8 cellular contexts compared by ENCODE assay signal in the genomic region with DNA sequence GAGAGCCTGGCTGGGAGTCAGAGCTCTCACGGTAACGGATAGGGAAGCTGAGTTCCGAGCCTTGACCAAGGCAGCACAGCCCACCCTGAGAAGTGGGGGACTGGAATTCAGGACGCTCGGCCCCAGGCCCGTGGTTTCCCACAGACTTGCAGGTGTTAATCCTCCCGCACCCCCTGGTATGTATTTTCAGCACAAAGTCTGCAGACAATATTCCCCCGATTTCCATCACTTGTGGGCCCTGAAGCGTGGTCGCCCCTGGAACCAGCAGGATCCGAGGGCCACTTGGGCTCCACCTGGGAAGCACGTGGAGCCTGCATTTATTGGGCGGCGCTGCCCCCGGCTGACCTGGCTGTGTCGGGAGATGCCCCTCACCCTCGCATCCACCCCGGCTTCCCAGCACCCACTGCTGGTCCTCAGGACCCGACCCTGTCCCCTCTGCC.
A peak's percentile ranks its signal among the peaks of the same experiment; 100 is the strongest.
DNase-seq lines count a peak whose midpoint lies in the region; ATAC-seq, FAIRE-seq and TF ChIP-seq lines count a peak whose summit lies in the region.

No MANE protein-coding gene starts in this region.

- H3K4me1 Mint-ChIP-seq in activated T-cell treated with anti-CD3 and anti-CD28 coated beads, Interleukin-2, amount 50 U/mL, for 24 hours (ENCODE audit: low read depth), result peaks cover 28% of the 10 kb centered on the region
- H3K4me1 Mint-ChIP-seq in activated T-helper 17 cell treated with anti-CD3 and anti-CD28 coated beads, Interleukin-2, amount 50 U/mL, for 72 hours, result peaks cover 6% of the 10 kb centered on the region

- peak overlapping the region; percentile 77 for H3K27ac Mint-ChIP-seq in activated T-cell treated with anti-CD3 and anti-CD28 coated beads, Interleukin-2, amount 50 U/mL, for 24 hours
- H3K27ac Mint-ChIP-seq in activated T-helper 17 cell treated with anti-CD3 and anti-CD28 coated beads, Interleukin-2, amount 50 U/mL, for 72 hours, result peak overlapping the region; percentile 44

- intact Hi-C loops in kidney (cut with DNase I), result no loop called here

- H3K4me1 ChIP-seq in kidney (ENCODE audit: control insufficient read depth in 1 of 2, insufficient read depth in 1 of 2, low read depth in 1 of 2, low read length in 2 of 2) (peaks cover 8 to 10% of the 10 kb centered on the region in 2 donors), thoracic aorta (ENCODE audit: control insufficient read depth in 1 of 2, low read depth in 2 of 2) (peaks cover 8 to 12% of the 10 kb centered on the region in 2 donors)

- H3K4me3 ChIP-seq in kidney (ENCODE audit: low read length in 2 of 2) (peak overlapping the region; percentile 55 to 64), thoracic aorta (peak overlapping the region; percentile 82)

- no peak for TF ChIP-seq CTCF in kidney (IDR thresholded peaks at IDR 0.05; ENCODE audit: borderline replicate concordance, extremely low read depth, insufficient read depth)
- TF ChIP-seq CTCF in thoracic aorta (IDR thresholded peaks at IDR 0.05), result peak; percentile 45

- no peaks in the 10 kb centered on the region for H3K9me3 Mint-ChIP-seq in activated T-cell treated with anti-CD3 and anti-CD28 coated beads, Interleukin-2, amount 50 U/mL, for 24 hours
- H3K9me3 Mint-ChIP-seq in activated T-helper 17 cell treated with anti-CD3 and anti-CD28 coated beads, Interleukin-2, amount 50 U/mL, for 72 hours, result no peaks in the 10 kb centered on the region

- DNase-seq in activated T-cell treated with anti-CD3 and anti-CD28 coated beads, Interleukin-2, amount 50 U/mL, for 24 hours, result no peak
- DNase-seq in activated T-cell treated with anti-CD3 and anti-CD28 coated beads, Interleukin-2, amount 50 U/mL, for 48 hours, result no peak
- DNase-seq in kidney, result peak; percentile 85
- DNase-seq in thoracic aorta (ENCODE audit: low spot score), result no peak
- no peak for DNase-seq in GOT3 (lab: John Stamatoyannopoulos, UW)
- DNase-seq in foreskin melanocyte, result no peak

- H3K36me3 Mint-ChIP-seq in activated T-cell treated with anti-CD3 and anti-CD28 coated beads, Interleukin-2, amount 50 U/mL, for 24 hours (ENCODE audit: low read depth), result no peaks in the 10 kb centered on the region
- H3K36me3 Mint-ChIP-seq in activated T-helper 17 cell treated with anti-CD3 and anti-CD28 coated beads, Interleukin-2, amount 50 U/mL, for 72 hours (ENCODE audit: low read depth), result no peaks in the 10 kb centered on the region

- peak overlapping the region; percentile 83 for H3K4me3 Mint-ChIP-seq in activated T-cell treated with anti-CD3 and anti-CD28 coated beads, Interleukin-2, amount 50 U/mL, for 24 hours
- peak overlapping the region; percentile 62 for H3K4me3 Mint-ChIP-seq in activated T-helper 17 cell treated with anti-CD3 and anti-CD28 coated beads, Interleukin-2, amount 50 U/mL, for 72 hours

- ATAC-seq in activated T-helper 17 cell treated with anti-CD3 and anti-CD28 coated beads, Interleukin-2, amount 50 U/mL, for 72 hours (replicated peaks), result no peak
- ATAC-seq in thoracic aorta (ENCODE audit: insufficient number of reproducible peaks, low FRiP score, low read depth), result no peak
- no peak for ATAC-seq in GM19455 (IDR thresholded peaks at IDR 0.05; ENCODE audit: unreplicated experiment)

- peak overlapping the region; percentile 73 to 93 for H3K27ac ChIP-seq in kidney (ENCODE audit: low read depth in 2 of 2, low read length in 2 of 2)
- H3K27ac ChIP-seq in thoracic aorta, result peak overlapping the region; percentile 36 to 94

- H3K9me3 ChIP-seq in kidney (ENCODE audit: control insufficient read depth in 1 of 2, low read length in 2 of 2) (no peaks in the 10 kb centered on the region), thoracic aorta (no peaks in the 10 kb centered on the region)

- H3K27me3 Mint-ChIP-seq in activated T-cell treated with anti-CD3 and anti-CD28 coated beads, Interleukin-2, amount 50 U/mL, for 24 hours, result no peaks in the 10 kb centered on the region
- no peaks in the 10 kb centered on the region for H3K27me3 Mint-ChIP-seq in activated T-helper 17 cell treated with anti-CD3 and anti-CD28 coated beads, Interleukin-2, amount 50 U/mL, for 72 hours

- no peaks in the 10 kb centered on the region for H3K36me3 ChIP-seq in kidney (ENCODE audit: control insufficient read depth in 1 of 2, insufficient read depth in 2 of 2, low read length in 2 of 2)
- no peaks in the 10 kb centered on the region for H3K36me3 ChIP-seq in thoracic aorta

- FAIRE-seq in kidney (lab: Jason Lieb, UNC), result no peak

- H3K9ac ChIP-seq in kidney (ENCODE audit: low read length in 2 of 2), result peak overlapping the region; percentile 14 to 63

- H3K27me3 ChIP-seq in thoracic aorta (replicated peaks; ENCODE audit: insufficient read depth), result no peaks in the 10 kb centered on the region
